Comparison of ENCODE assay signal across 6 cellular contexts in genomic region chr20:62367483-62368302, GRCh38. TPM values are rescaled to one million over a fixed set of nuclear protein-coding genes. Genes with fewer than 3 reads are reported as not detected.
DNase-seq lines count a peak whose midpoint lies in the region; ATAC-seq and TF ChIP-seq lines count a peak whose summit lies in the region.

No MANE protein-coding gene starts in this region.

- peaks cover 56 to 91% of the 10 kb centered on the region in 2 donors for H3K4me1 ChIP-seq in thoracic aorta (ENCODE audit: control insufficient read depth in 1 of 2, low read depth in 2 of 2)

- no peak for ATAC-seq in thoracic aorta (ENCODE audit: insufficient number of reproducible peaks, low FRiP score, low read depth)
- no peak for ATAC-seq in GM18505 (IDR thresholded peaks at IDR 0.05; ENCODE audit: unreplicated experiment)
- no peak for ATAC-seq in GM18870 (IDR thresholded peaks at IDR 0.05; ENCODE audit: unreplicated experiment)

- DNase-seq in Caki2 (ENCODE audit: low read depth) (peak; percentile 28), NCI-H526 treated with DMSO at 0.1 percent for 48 hours (lab: John Stamatoyannopoulos, UW) (peak; percentile 63), glutamatergic neuron (peak; percentile 77), thoracic aorta (ENCODE audit: low spot score) (no peak)

- peak overlapping the region; percentile 61 to 83 for H3K27ac ChIP-seq in thoracic aorta

- in situ Hi-C loops in Caki2 (cut with HindIII; ENCODE audit: low pct_unique_long_range_greater_than_20kb, low sequenced_read_pairs): no loop called here

- no peaks in the 10 kb centered on the region for H3K36me3 ChIP-seq in thoracic aorta

- peaks cover 5% of the 10 kb centered on the region for H3K4me1 Mint-ChIP-seq in glutamatergic neuron (ENCODE audit: low read depth, unreplicated experiment)

- peak overlapping the region; percentile 38 for H3K4me3 Mint-ChIP-seq in glutamatergic neuron (ENCODE audit: unreplicated experiment)

- peak overlapping the region; percentile 97 for H3K4me3 ChIP-seq in thoracic aorta

- no peak for TF ChIP-seq CTCF in glutamatergic neuron (IDR thresholded peaks at IDR 0.05; ENCODE audit: partially characterized antibody, unreplicated experiment)
- TF ChIP-seq CTCF in thoracic aorta (IDR thresholded peaks at IDR 0.05): no peak

- TF ChIP-seq POLR2A in GM18505 (IDR thresholded peaks at IDR 0.05; ENCODE audit: borderline replicate concordance, extremely low read depth, insufficient read depth, insufficient read length): no peak

- H3K27ac Mint-ChIP-seq in glutamatergic neuron (ENCODE audit: unreplicated experiment): peak overlapping the region; percentile 64

- H3K9me3 Mint-ChIP-seq in glutamatergic neuron (ENCODE audit: unreplicated experiment): peaks cover 5% of the 10 kb centered on the region

- peaks cover 10% of the 10 kb centered on the region for H3K27me3 Mint-ChIP-seq in glutamatergic neuron (ENCODE audit: unreplicated experiment)

- no peaks in the 10 kb centered on the region for H3K27me3 ChIP-seq in thoracic aorta (replicated peaks; ENCODE audit: insufficient read depth)

- no peaks in the 10 kb centered on the region for H3K9me3 ChIP-seq in thoracic aorta

- peaks cover under 1% of the 10 kb centered on the region for H3K36me3 Mint-ChIP-seq in glutamatergic neuron (ENCODE audit: unreplicated experiment)

RNA-seq across cellular contexts. Expression of gene LAMA5, which starts 0.6 kb away (rescaled TPM):
- total RNA-seq in Caki2 (2014; rRNA removed; shearing (Covaris generic); ENCODE audit: low replicate concordance): 59.3 and 63.3 TPM in 2 replicates
- total RNA-seq in glutamatergic neuron (ENCODE audit: unreplicated experiment): 724 TPM
- 100 to 1,000 TPM; 289 to 333 TPM for total RNA-seq in thoracic aorta

RNA-seq across cellular contexts. Expression of gene RPS21, which starts 19.2 kb away (rescaled TPM):
- total RNA-seq in Caki2 (2014; rRNA removed; shearing (Covaris generic); ENCODE audit: low replicate concordance): 2,013 and 2,296 TPM in 2 replicates
- 829 TPM for total RNA-seq in glutamatergic neuron (ENCODE audit: unreplicated experiment)
- total RNA-seq in thoracic aorta: 1,000 to 10,000 TPM; 1,025 to 2,724 TPM

RNA-seq across cellular contexts. Expression of gene CABLES2, which starts 39.4 kb away (rescaled TPM):
- total RNA-seq in Caki2 (2014; rRNA removed; shearing (Covaris generic); ENCODE audit: low replicate concordance): 3.3 and 5.9 TPM in 2 replicates
- 25.3 TPM for total RNA-seq in glutamatergic neuron (ENCODE audit: unreplicated experiment)
- 1 to 10 TPM; 2.1 to 9.2 TPM for total RNA-seq in thoracic aorta

RNA-seq across cellular contexts. Expression of gene RBBP8NL, which starts 59.6 kb away (rescaled TPM):
- not detected in 2 replicates for total RNA-seq in Caki2 (2014; rRNA removed; shearing (Covaris generic); ENCODE audit: low replicate concordance)
- total RNA-seq in glutamatergic neuron (ENCODE audit: unreplicated experiment) (not detected), thoracic aorta (not detected)
